Comparison of ENCODE assay signal across 26 cellular contexts in genomic region chr18:48321121-48321520, GRCh38.
"Had no signal": no experiment of that assay in that cellular context is flagged by ENCODE, and none has a peak within 500 bp of the region (broad histone marks: within the 10 kb centered on the region; RNA-seq: fewer than 3 reads in every experiment).

No MANE protein-coding gene starts in this region.

- ATAC-seq: activated CD4-positive, CD25-positive, alpha-beta regulatory T cell treated with anti-CD3 and anti-CD28 coated beads, Interleukin-2, amount 50 U/mL, for 24 hours; body of pancreas; pancreas; right cardiac atrium; T-helper 17 cell had no signal

- H3K4me1 ChIP-seq: body of pancreas, pancreas, psoas muscle, vagina had no signal

- H3K36me3 ChIP-seq: adrenal gland, left ventricle myocardium inferior, pancreas, vagina, WERI-Rb-1 had no signal

- H3K27me3 ChIP-seq: adrenal gland, body of pancreas, dorsolateral prefrontal cortex, pancreas, vagina had no signal

- DNase-seq: activated CD4-positive, alpha-beta T cell treated with anti-CD3 and anti-CD28 coated beads for 48 hours; activated CD4-positive, alpha-beta T cell treated with anti-CD3 and anti-CD28 coated beads, Interleukin-2, amount 50 U/mL, for 48 hours; activated CD8-positive, alpha-beta memory T cell treated with anti-CD3 and anti-CD28 coated beads for 24 hours; activated effector memory CD4-positive, alpha-beta T cell treated with Interleukin-2 at 50 U/mL for 16 hours; activated naive CD4-positive, alpha-beta T cell treated with anti-CD3 and anti-CD28 coated beads for 36 hours; activated naive CD8-positive, alpha-beta T cell treated with anti-CD3 and anti-CD28 coated beads for 36 hours; adrenal gland; aorta; body of pancreas; dorsolateral prefrontal cortex; effector memory CD4-positive, alpha-beta T cell; kidney glomerular epithelial cell; left ventricle myocardium inferior; naive B cell; nephron progenitor cell; pancreas; psoas muscle; right cardiac atrium; stimulated activated CD4-positive, alpha-beta T cell treated with anti-CD3 and anti-CD28 coated beads, Interleukin-4, amount 100 ng/mL, for 1 hour; T-helper 17 cell; T1000; WERI-Rb-1 had no signal

- H3K4me3 ChIP-seq: adrenal gland, body of pancreas, coronary artery, dorsolateral prefrontal cortex, left ventricle myocardium inferior, lung, pancreas, psoas muscle, vagina had no signal

- H3K27ac ChIP-seq: body of pancreas, dorsolateral prefrontal cortex, left ventricle myocardium inferior, pancreas, psoas muscle, vagina, WERI-Rb-1 had no signal

- H3K9me3 ChIP-seq: adrenal gland, body of pancreas, left ventricle myocardium inferior, pancreas, psoas muscle, vagina had no signal
